Comparison of ENCODE assay signal across 1 cellular context in genomic region chr1:211932581-211933010, GRCh38.
TF ChIP-seq lines count a peak whose summit lies in the region.

No MANE protein-coding gene starts in this region.

TF ChIP-seq in K562, 482 proteins besides CTCF, POLR2A, EP300 and RAD21 (continued from another document and continues in another):
- no peak for TF ChIP-seq ZNF592 (IDR thresholded peaks at IDR 0.05)
- no peak for TF ChIP-seq ZNF609 (CRISPR knock-in tag; IDR thresholded peaks at IDR 0.05; ENCODE audit: borderline replicate concordance)
- no peak for TF ChIP-seq ZMIZ1 (IDR thresholded peaks at IDR 0.05; ENCODE audit: low read depth in 2 of 2, low read length in 2 of 2)
- TF ChIP-seq BACH1 (tag; IDR thresholded peaks at IDR 0.05) = no peak
- TF ChIP-seq ZNF512 (tag; IDR thresholded peaks at IDR 0.05) = no peak
- no peak for TF ChIP-seq NR2C2 (CRISPR knock-in tag; IDR thresholded peaks at IDR 0.05)
- peak; percentile 56; the same call in 1 of the 2 replicates for TF ChIP-seq NR2C2 (tag; IDR thresholded peaks at IDR 0.05)
- TF ChIP-seq THRAP3 (IDR thresholded peaks at IDR 0.05; ENCODE audit: borderline replicate concordance) = no peak
- no peak for TF ChIP-seq XRCC3 (IDR thresholded peaks at IDR 0.05)
- no peak for TF ChIP-seq PYGO2 (tag; IDR thresholded peaks at IDR 0.05)
- TF ChIP-seq MAX (CRISPR knock-in tag; IDR thresholded peaks at IDR 0.05) = peak; percentile 19; the same call in 1 of the 2 replicates
- TF ChIP-seq PML (IDR thresholded peaks at IDR 0.05; ENCODE audit: low read length) = no peak
- peak; percentile 52; the same call in 1 of the 2 replicates for TF ChIP-seq MEF2A (IDR thresholded peaks at IDR 0.05; ENCODE audit: control insufficient read depth, low read depth, low read length)
- no peak for TF ChIP-seq TCF7L2 (IDR thresholded peaks at IDR 0.05; ENCODE audit: low read depth, low read length)
- TF ChIP-seq KLF16 (IDR thresholded peaks at IDR 0.05) = no peak
- no peak for TF ChIP-seq SMAD4 (CRISPR knock-in tag; conservative IDR thresholded peaks at IDR 0.05)
- no peak for TF ChIP-seq ZNF140 (CRISPR knock-in tag; IDR thresholded peaks at IDR 0.05)
- no peak for TF ChIP-seq SLC30A9 (CRISPR knock-in tag; IDR thresholded peaks at IDR 0.05)
- no peak for TF ChIP-seq XRCC4 (IDR thresholded peaks at IDR 0.05; ENCODE audit: extremely low read depth, insufficient read depth, insufficient read length)
- no peak for TF ChIP-seq CEBPB (tag; IDR thresholded peaks at IDR 0.05)
- TF ChIP-seq CTCFL (IDR thresholded peaks at IDR 0.05; ENCODE audit: borderline replicate concordance, insufficient read depth, low read depth, low read length, poor library complexity, severe bottlenecking) = no peak
- TF ChIP-seq HOMEZ (CRISPR knock-in tag; IDR thresholded peaks at IDR 0.05) = no peak
- TF ChIP-seq ZNF263 (CRISPR knock-in tag; IDR thresholded peaks at IDR 0.05; ENCODE audit: borderline replicate concordance) = no peak
- TF ChIP-seq SMARCA4 (IDR thresholded peaks at IDR 0.05) = no peak
- no peak for TF ChIP-seq TCF15 (CRISPR knock-in tag; IDR thresholded peaks at IDR 0.05)
- no peak for TF ChIP-seq SMARCE1 (IDR thresholded peaks at IDR 0.05)
- no peak for TF ChIP-seq STAG1 (CRISPR knock-in tag; IDR thresholded peaks at IDR 0.05; ENCODE audit: borderline replicate concordance)
- no peak for TF ChIP-seq ZNF347 (CRISPR knock-in tag; IDR thresholded peaks at IDR 0.05; ENCODE audit: low read depth)
- no peak for TF ChIP-seq KAT8 (IDR thresholded peaks at IDR 0.05; ENCODE audit: low read depth)
- no peak for TF ChIP-seq KLF13 (tag; IDR thresholded peaks at IDR 0.05; ENCODE audit: borderline replicate concordance, low read depth)
- TF ChIP-seq BRD4 (IDR thresholded peaks at IDR 0.05) = no peak
- TF ChIP-seq BCOR (IDR thresholded peaks at IDR 0.05) = no peak
- no peak for TF ChIP-seq PHTF2 (CRISPR knock-in tag; IDR thresholded peaks at IDR 0.05)
- TF ChIP-seq CBFA2T2 (conservative IDR thresholded peaks at IDR 0.05) = no peak
- TF ChIP-seq GABPB1 (CRISPR knock-in tag; IDR thresholded peaks at IDR 0.05) = no peak
- no peak for TF ChIP-seq ZNF740 (CRISPR knock-in tag; IDR thresholded peaks at IDR 0.05)
- peak in 1 of 2 experiments; percentile 40; a peak in 1 of 4 replicates for TF ChIP-seq ZNF740 (tag; IDR thresholded peaks at IDR 0.05)
- TF ChIP-seq YBX1 (IDR thresholded peaks at IDR 0.05) = no peak
- no peak for TF ChIP-seq ZNF77 (CRISPR knock-in tag; IDR thresholded peaks at IDR 0.05)
- no peak for TF ChIP-seq ARNT (IDR thresholded peaks at IDR 0.05)
- TF ChIP-seq SIN3A (IDR thresholded peaks at IDR 0.05; ENCODE audit: borderline replicate concordance in 2 of 2, control insufficient read depth in 1 of 2, low read depth in 2 of 2, low read length in 2 of 2) = no peak
- TF ChIP-seq ZBTB5 (IDR thresholded peaks at IDR 0.05) = no peak
- peak; percentile 28; the same call in 1 of the 2 replicates for TF ChIP-seq L3MBTL2 (IDR thresholded peaks at IDR 0.05)
- no peak for TF ChIP-seq NR2C1 (IDR thresholded peaks at IDR 0.05)
- TF ChIP-seq NR2C1 (tag; IDR thresholded peaks at IDR 0.05) = peak; percentile 67
